23 cellular contexts compared by ENCODE assay signal in genomic region chr15:68175527-68175926, GRCh38.
"Had no signal": no experiment of that assay in that cellular context is flagged by ENCODE, and none has a peak within 500 bp of the region (broad histone marks: within the 10 kb centered on the region; RNA-seq: fewer than 3 reads in every experiment).

No MANE protein-coding gene starts in this region.

- H3K4me3 Mint-ChIP-seq: activated CD4-positive, alpha-beta T cell treated with anti-CD3 and anti-CD28 coated beads for 36 hours; activated naive CD8-positive, alpha-beta T cell treated with anti-CD3 and anti-CD28 coated beads for 36 hours; endodermal cell; natural killer cell treated with Interleukin-12 subunit alpha and Interleukin-12 subunit beta and Interleukin-15 and Interleukin-18, amount 100 ng/mL, for 72 hours; stimulated activated naive CD8-positive, alpha-beta T cell treated with anti-CD3 and anti-CD28 coated beads, Interleukin-15, amount 100 ng/mL, for 72 hours; WTC11 had no signal

- H3K4me1 Mint-ChIP-seq: activated naive CD8-positive, alpha-beta T cell treated with anti-CD3 and anti-CD28 coated beads for 36 hours; endodermal cell; stimulated activated naive CD8-positive, alpha-beta T cell treated with anti-CD3 and anti-CD28 coated beads, Interleukin-15, amount 100 ng/mL, for 72 hours; WTC11 had no signal

- H3K4me3 ChIP-seq: breast epithelium, coronary artery, esophagus squamous epithelium, gastrocnemius medialis, right lobe of liver, skin epidermis, tibial artery had no signal

- H3K9me3 Mint-ChIP-seq: natural killer cell treated with Interleukin-12 subunit alpha and Interleukin-12 subunit beta and Interleukin-15 and Interleukin-18, amount 100 ng/mL, for 72 hours; stimulated activated naive CD8-positive, alpha-beta T cell treated with anti-CD3 and anti-CD28 coated beads, Interleukin-15, amount 100 ng/mL, for 72 hours had no signal

- H3K9me3 ChIP-seq: breast epithelium, esophagus squamous epithelium, gastrocnemius medialis, right lobe of liver, tibial artery had no signal

- FAIRE-seq: astrocyte had no signal

- H3K36me3 ChIP-seq: breast epithelium had no signal

- H3K4me1 ChIP-seq: breast epithelium, gastrocnemius medialis, parathyroid adenoma, right lobe of liver had no signal

- H3K27ac ChIP-seq: breast epithelium, coronary artery, esophagus squamous epithelium, gastrocnemius medialis, parathyroid adenoma, right lobe of liver, skin epidermis, tibial artery had no signal

- H3K27me3 ChIP-seq: breast epithelium, esophagus squamous epithelium, gastrocnemius medialis, right lobe of liver, tibial artery had no signal

- H3K27ac Mint-ChIP-seq: activated CD4-positive, alpha-beta T cell treated with anti-CD3 and anti-CD28 coated beads for 36 hours; activated naive CD8-positive, alpha-beta T cell treated with anti-CD3 and anti-CD28 coated beads for 36 hours; endodermal cell; natural killer cell treated with Interleukin-12 subunit alpha and Interleukin-12 subunit beta and Interleukin-15 and Interleukin-18, amount 100 ng/mL, for 72 hours; WTC11 had no signal

- ATAC-seq: activated CD4-positive, alpha-beta T cell treated with anti-CD3 and anti-CD28 coated beads for 36 hours; gastrocnemius medialis; natural killer cell treated with Interleukin-12 subunit alpha and Interleukin-12 subunit beta and Interleukin-15 and Interleukin-18, amount 100 ng/mL, for 72 hours; right lobe of liver; stimulated activated naive CD8-positive, alpha-beta T cell treated with anti-CD3 and anti-CD28 coated beads, Interleukin-15, amount 100 ng/mL, for 72 hours; WTC11 had no signal

- DNase-seq: activated CD4-positive, alpha-beta T cell treated with anti-CD3 and anti-CD28 coated beads for 36 hours; activated CD4-positive, alpha-beta T cell treated with anti-CD3 and anti-CD28 coated beads, Interleukin-2, amount 50 U/mL, for 4 hours; activated CD8-positive, alpha-beta memory T cell treated with anti-CD3 and anti-CD28 coated beads, Interleukin-2, amount 50 U/mL, for 48 hours; activated naive CD4-positive, alpha-beta T cell treated with Interleukin-2 at 50 U/mL for 16 hours; activated naive CD8-positive, alpha-beta T cell treated with anti-CD3 and anti-CD28 coated beads for 36 hours; activated T-cell treated with anti-CD3 and anti-CD28 coated beads, Interleukin-2, amount 50 U/mL, for 48 hours; endodermal cell; esophagus squamous epithelium; gastrocnemius medialis; islet precursor cell; left cardiac atrium; midbrain; right lobe of liver; stimulated activated CD4-positive, alpha-beta T cell treated with anti-CD3 and anti-CD28 coated beads, Interleukin-1b, Interleukin-23, amount 100 ng/mL, for 48 hours; stimulated activated naive CD8-positive, alpha-beta T cell treated with anti-CD3 and anti-CD28 coated beads, Interleukin-15, amount 100 ng/mL, for 72 hours; tibial artery had no signal
